20 cellular contexts compared by ENCODE assay signal in the genomic region with DNA sequence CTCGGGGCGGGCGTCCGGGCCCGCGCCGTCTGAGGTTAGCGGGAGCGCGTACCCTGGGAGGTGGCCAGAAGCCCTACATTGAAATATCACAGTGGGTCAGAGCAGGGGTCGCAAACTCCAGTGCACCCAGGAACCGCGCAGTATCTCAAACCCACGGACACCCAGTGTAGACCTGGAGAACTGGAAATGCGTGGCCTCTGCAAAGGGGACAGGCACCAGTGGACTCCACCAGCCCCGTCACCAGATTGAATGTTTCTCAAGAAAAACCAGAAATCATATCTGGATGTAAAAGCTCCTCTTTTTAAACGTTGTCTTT.
A peak's percentile ranks its signal among the peaks of the same experiment; 100 is the strongest.
DNase-seq lines count a peak whose midpoint lies in the region; ATAC-seq and TF ChIP-seq lines count a peak whose summit lies in the region.
"Had no signal": no experiment of that assay in that cellular context is flagged by ENCODE, and none has a peak within 500 bp of the region (broad histone marks: within the 10 kb centered on the region; RNA-seq: fewer than 3 reads in every experiment).

No MANE protein-coding gene starts in this region.

- no peak overlapping the region for H2BK12ac ChIP-seq in mesenchymal stem cell (ENCODE audit: low read length in 2 of 2)

- ATAC-seq in HG02610 (IDR thresholded peaks at IDR 0.05; ENCODE audit: unreplicated experiment) = no peak
- ATAC-seq: activated CD4-positive, CD25-positive, alpha-beta regulatory T cell treated with anti-CD3 and anti-CD28 coated beads, Interleukin-2, amount 50 U/mL, for 24 hours; activated T-helper 17 cell treated with anti-CD3 and anti-CD28 coated beads, Interleukin-2, amount 50 U/mL, for 72 hours; K562; PC-3 had no signal

- no peak for DNase-seq in brain microvascular endothelial cell
- no peak for DNase-seq in mesenchymal stem cell
- DNase-seq in testis = no peak
- DNase-seq in GM19238 (ENCODE audit: insufficient read length, low spot score) = no peak
- DNase-seq in adrenal gland = no peak
- DNase-seq in superior temporal gyrus (ENCODE audit: extremely low spot score) = no peak
- DNase-seq: activated CD8-positive, alpha-beta memory T cell treated with anti-CD3 and anti-CD28 coated beads for 24 hours; amygdala; NCI-H1092 treated with DMSO at 0.1 percent for 48 hours; PC-3; stimulated activated naive CD8-positive, alpha-beta T cell treated with anti-CD3 and anti-CD28 coated beads, Interleukin-15, amount 100 ng/mL, for 72 hours; T-helper 9 cell had no signal

- no peak for TF ChIP-seq POLR2A in testis (IDR thresholded peaks at IDR 0.05)
- no peak for TF ChIP-seq POLR2A in adrenal gland (IDR thresholded peaks at IDR 0.05)

- intact Hi-C loops in testis (cut with DNase I; ENCODE audit: low total_unique reads) (no loop called here), adrenal gland (cut with DNase I) (no loop called here)

- peak overlapping the region; percentile 54 for H3K4me2 ChIP-seq in mesenchymal stem cell (ENCODE audit: low read length, poor library complexity, severe bottlenecking)
- H3K4me2 ChIP-seq: SK-N-SH had no signal

- in situ Hi-C loops in brain microvascular endothelial cell (cut with HindIII; ENCODE audit: low pct_ligation_motif_present, low sequenced_read_pairs) = no loop called here

- no peaks in the 10 kb centered on the region for H3K4me1 ChIP-seq in HEK293 (ENCODE audit: control insufficient read depth, insufficient read depth, low read length)
- H3K4me1 ChIP-seq in mesenchymal stem cell (ENCODE audit: control insufficient read depth, insufficient read depth, low read depth, low read length) = peaks cover 9% of the 10 kb centered on the region
- H3K4me1 ChIP-seq in testis = no peaks in the 10 kb centered on the region
- H3K4me1 ChIP-seq in adrenal gland (replicated peaks in 1 of 2) = no peaks in the 10 kb centered on the region
- H3K4me1 ChIP-seq: right atrium auricular region had no signal

- no peak overlapping the region for H3K18ac ChIP-seq in mesenchymal stem cell (ENCODE audit: low read depth in 1 of 2, low read length in 2 of 2)

- H3K27me3 ChIP-seq in brain microvascular endothelial cell (replicated peaks) (no peaks in the 10 kb centered on the region), mesenchymal stem cell (ENCODE audit: control insufficient read depth in 1 of 2, insufficient read depth in 1 of 2, low read length in 2 of 2) (peaks cover 0 to 4% of the 10 kb centered on the region in 2 experiments), testis (no peaks in the 10 kb centered on the region), adrenal gland (no peaks in the 10 kb centered on the region)
- H3K27me3 ChIP-seq: right atrium auricular region had no signal

- H4K8ac ChIP-seq in mesenchymal stem cell (ENCODE audit: low read length) = peak overlapping the region; percentile 33

- WGBS in mesenchymal stem cell = 80% methylated on average over 16 of the region's 17 CpGs
- 48 to 52% methylated on average over 12 to 17 of the region's 17 CpGs for WGBS in testis, 2 donors
- WGBS in adrenal gland, 4 donors = 64 to 76% (median 70%) methylated on average over 13 to 17 of the region's 17 CpGs

- H3K27ac ChIP-seq in HEK293 (ENCODE audit: extremely low read depth, low read depth, low read length) (no peak overlapping the region), brain microvascular endothelial cell (peak overlapping the region; percentile 23), mesenchymal stem cell (ENCODE audit: low read length, poor library complexity, severe bottlenecking) (peak overlapping the region; percentile 41), testis (no peak overlapping the region), adrenal gland (no peak overlapping the region)
- H3K27ac ChIP-seq: epithelial cell of prostate had no signal

- H3K23ac ChIP-seq in mesenchymal stem cell (ENCODE audit: low read length in 2 of 2) = no peak overlapping the region

- no peaks in the 10 kb centered on the region for H3K79me1 ChIP-seq in mesenchymal stem cell (replicated peaks; ENCODE audit: low read length, poor library complexity, severe bottlenecking)

- H2AK5ac ChIP-seq in mesenchymal stem cell (ENCODE audit: low read length, severe bottlenecking) = peak overlapping the region; percentile 6

- H3K4me3 ChIP-seq in HEK293 (ENCODE audit: low read depth, low read length) (peak overlapping the region; percentile 9), brain microvascular endothelial cell (ENCODE audit: low read depth, low read length) (peak overlapping the region; percentile 24), mesenchymal stem cell (ENCODE audit: insufficient read depth in 1 of 2, low read depth in 1 of 2, low read length in 2 of 2) (peak overlapping the region in 1 of 2 experiments; percentile 43), testis (peak overlapping the region; percentile 22 to 36), adrenal gland (no peak overlapping the region)
- H3K4me3 ChIP-seq: K562 had no signal

- no peak overlapping the region for H4K91ac ChIP-seq in mesenchymal stem cell (ENCODE audit: low read length)

- no peak overlapping the region for H3K14ac ChIP-seq in mesenchymal stem cell (ENCODE audit: low read length in 2 of 2)

- H2BK5ac ChIP-seq in mesenchymal stem cell (ENCODE audit: low read depth, low read length, poor library complexity, severe bottlenecking) = no peak overlapping the region

- TF ChIP-seq CTCF in HEK293 (tag by site-specific recombination; IDR thresholded peaks at IDR 0.05) (no peak), brain microvascular endothelial cell (IDR thresholded peaks at IDR 0.05; ENCODE audit: low read depth, low read length, missing control alignments) (no peak), testis (IDR thresholded peaks at IDR 0.05) (no peak), adrenal gland (IDR thresholded peaks at IDR 0.05) (no peak)

- no peak overlapping the region for H2AFZ ChIP-seq in mesenchymal stem cell (ENCODE audit: low read depth, low read length)

- H3K4ac ChIP-seq in mesenchymal stem cell (ENCODE audit: low read depth in 1 of 2, low read length in 2 of 2) = no peak overlapping the region

- H3K9ac ChIP-seq in mesenchymal stem cell (ENCODE audit: low read length) = peak overlapping the region; percentile 82
- H3K9ac ChIP-seq: SK-N-SH had no signal

- H2BK15ac ChIP-seq in mesenchymal stem cell (ENCODE audit: low read depth, poor library complexity, severe bottlenecking) = no peak overlapping the region

- POLR2A ChIA-PET in HEK293 (lab: Yijun Ruan, JAX) = interaction anchor here (0.6 to 1.5 kb wide), 4 partner anchors 14 to 91 kb away, joined by 3 to 4 read pairs (median 3); no protein-coding TSS in a partner anchor

- H2BK120ac ChIP-seq in mesenchymal stem cell (ENCODE audit: low read depth, low read length) = no peak overlapping the region

- H3K36me3 ChIP-seq in HEK293 (ENCODE audit: control insufficient read depth in 2 of 2, insufficient read depth in 1 of 2, low read length in 2 of 2) = no peaks in the 10 kb centered on the region
- no peaks in the 10 kb centered on the region for H3K36me3 ChIP-seq in brain microvascular endothelial cell (replicated peaks)
- no peaks in the 10 kb centered on the region for H3K36me3 ChIP-seq in mesenchymal stem cell (ENCODE audit: control insufficient read depth in 1 of 2, insufficient read depth in 2 of 2, low read depth in 1 of 2, low read length in 2 of 2)
- H3K36me3 ChIP-seq in testis (ENCODE audit: low read depth, missing control alignments) = no peaks in the 10 kb centered on the region
- no peaks in the 10 kb centered on the region for H3K36me3 ChIP-seq in adrenal gland (replicated peaks in 1 of 2)
- H3K36me3 ChIP-seq: right atrium auricular region had no signal

- CTCF ChIA-PET in HEK293 (lab: Yijun Ruan, JAX) = interaction anchor here (0.6 to 2.7 kb wide), 4 partner anchors 9 to 37 kb away, joined by 3 to 10 read pairs (median 4); no protein-coding TSS in a partner anchor

- H3K9me3 ChIP-seq in HEK293 (ENCODE audit: control insufficient read depth, insufficient read depth, low read depth, low read length) (no peaks in the 10 kb centered on the region), mesenchymal stem cell (ENCODE audit: control insufficient read depth, low read length) (no peaks in the 10 kb centered on the region), testis (no peaks in the 10 kb centered on the region), adrenal gland (replicated peaks in 1 of 3) (no peaks in the 10 kb centered on the region)
- H3K9me3 ChIP-seq: right atrium auricular region, SK-N-SH had no signal

TF ChIP-seq in HEK293, 187 proteins besides CTCF, POLR2A, EP300 and RAD21 (continues in another document):
- TF ChIP-seq ZNF239 (tag by site-specific recombination; IDR thresholded peaks at IDR 0.05) (no peak), HIC1 (tag by site-specific recombination; IDR thresholded peaks at IDR 0.05) (no peak), ZNF362 (tag by site-specific recombination; IDR thresholded peaks at IDR 0.05) (no peak), ZBTB48 (tag by site-specific recombination; IDR thresholded peaks at IDR 0.05) (no peak), ZNF16 (tag by site-specific recombination; IDR thresholded peaks at IDR 0.05; ENCODE audit: low read depth) (no peak)

Comparison
In these comparisons a context has a peak if more than half of its experiments do, and no peak if none do; other contexts are left out.
1. H3K27ac ChIP-seq: peak in brain microvascular endothelial cell (single experiment) and mesenchymal stem cell (single experiment); none in HEK293 (single experiment), testis (0 of 2) and adrenal gland (0 of 5).
2. H3K4me3 ChIP-seq: peak in HEK293 (single experiment), brain microvascular endothelial cell (single experiment) and testis (2 of 2); none in adrenal gland (0 of 4).